8 cellular contexts compared by ENCODE assay signal in genomic region chr18:79328917-79329316, GRCh38.
"Had no signal": no experiment of that assay in that cellular context is flagged by ENCODE, and none has a peak within 500 bp of the region (broad histone marks: within the 10 kb centered on the region; RNA-seq: fewer than 3 reads in every experiment).

No MANE protein-coding gene starts in this region.

- H3K4me3 ChIP-seq: GM12878 had no signal

- FAIRE-seq: G401.6, GM12878, GM12891, GM12892, GM18507, GM19239 had no signal

- DNase-seq: GDM1, GF-D8 had no signal
